ENCODE assay signal across 8 cellular contexts in the genomic region with DNA sequence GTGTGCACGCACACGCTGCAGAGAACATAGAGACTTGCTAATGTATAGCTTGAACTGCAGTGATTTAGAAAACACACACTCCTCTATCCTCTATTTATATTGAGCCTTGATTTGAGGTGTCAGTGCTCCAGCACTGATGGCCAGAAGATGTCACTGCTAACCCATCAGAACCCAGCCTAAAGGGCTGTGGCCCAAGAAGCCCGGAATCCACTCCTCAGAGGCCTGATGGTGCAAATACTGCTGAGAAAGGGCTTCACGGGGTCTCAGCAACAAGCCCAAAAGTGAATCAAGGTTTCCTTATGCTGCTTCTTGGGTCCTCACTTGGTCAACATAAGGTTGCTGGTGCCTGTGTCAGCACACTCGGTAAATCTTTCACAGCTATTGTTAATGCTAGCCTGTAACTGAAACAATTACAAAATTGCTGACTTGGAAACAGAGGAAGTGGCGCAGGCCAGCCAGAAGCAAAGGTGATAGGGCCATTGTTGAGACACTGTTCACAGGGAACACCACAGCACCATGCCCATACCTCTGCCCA.
DNase-seq lines count a peak whose midpoint lies in the region; ATAC-seq and TF ChIP-seq lines count a peak whose summit lies in the region.

No MANE protein-coding gene starts in this region.

- no peak for TF ChIP-seq POLR2A in NB4 (IDR thresholded peaks at IDR 0.05; ENCODE audit: extremely low read depth, insufficient read length)

- TF ChIP-seq CTCF in NB4 (IDR thresholded peaks at IDR 0.05; ENCODE audit: low read depth, low read length) (peak; percentile 52), choroid plexus epithelial cell (conservative IDR thresholded peaks at IDR 0.05; ENCODE audit: low read depth, low read length) (peak; percentile 70)

- H3K4me3 ChIP-seq in NB4 (ENCODE audit: low read depth, low read length) (no peak overlapping the region), choroid plexus epithelial cell (ENCODE audit: low read depth, low read length) (no peak overlapping the region)

- DNase-seq in SKM-1 treated with dmso at 0.1 percent for 144 hours (lab: John Stamatoyannopoulos, UW; ENCODE audit: unreplicated experiment) (peak; percentile 30), SKM-1 (lab: John Stamatoyannopoulos, UW; ENCODE audit: unreplicated experiment) (no peak), NB4 (ENCODE audit: low read depth) (peak; percentile 65), choroid plexus epithelial cell (ENCODE audit: low read depth) (peak; percentile 65), left kidney (ENCODE audit: low read depth, low spot score) (peak; percentile 84)
- DNase-seq in activated CD4-positive, alpha-beta T cell treated with anti-CD3 and anti-CD28 coated beads for 24 hours (ENCODE audit: low read depth in 2 of 2) = peak; percentile 11 to 25
- DNase-seq in stimulated activated CD4-positive, alpha-beta T cell treated with anti-CD3 and anti-CD28 coated beads, TNF-alpha, amount 100 ng/mL, for 24 hours (ENCODE audit: low read depth in 3 of 3) = peak in 2 of 3 experiments; percentile 5 to 19

- ATAC-seq in HG03280 (IDR thresholded peaks at IDR 0.05; ENCODE audit: unreplicated experiment) = no peak
